In the genomic region with DNA sequence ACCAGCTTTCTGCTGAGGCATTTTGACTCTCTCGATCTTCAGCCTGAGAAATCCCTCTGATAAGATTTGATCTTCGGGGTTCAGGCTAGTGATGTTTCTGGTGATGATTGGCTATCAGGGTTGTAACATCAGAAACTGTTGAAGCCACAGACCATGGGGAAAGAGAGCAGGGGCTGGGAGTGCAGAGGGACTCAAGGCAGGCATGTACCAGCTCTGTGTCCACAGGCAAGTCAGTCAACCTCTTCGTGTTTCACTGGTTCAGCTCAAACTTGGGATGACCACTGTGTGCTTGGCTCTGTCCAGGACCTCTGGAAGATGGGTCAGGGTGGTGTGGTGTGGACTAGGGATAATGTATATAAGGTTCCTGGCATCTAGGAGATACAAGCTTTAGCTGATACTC, we compare ENCODE assay signal across 1 cellular context.
TF ChIP-seq lines count a peak whose summit lies in the region.

No MANE protein-coding gene starts in this region.

TF ChIP-seq in H1, 55 proteins besides CTCF, POLR2A, EP300 and RAD21:
- no peak for TF ChIP-seq KDM4A (IDR thresholded peaks at IDR 0.05; ENCODE audit: low read depth, low read length, severe bottlenecking)
- TF ChIP-seq, protein P1, sequence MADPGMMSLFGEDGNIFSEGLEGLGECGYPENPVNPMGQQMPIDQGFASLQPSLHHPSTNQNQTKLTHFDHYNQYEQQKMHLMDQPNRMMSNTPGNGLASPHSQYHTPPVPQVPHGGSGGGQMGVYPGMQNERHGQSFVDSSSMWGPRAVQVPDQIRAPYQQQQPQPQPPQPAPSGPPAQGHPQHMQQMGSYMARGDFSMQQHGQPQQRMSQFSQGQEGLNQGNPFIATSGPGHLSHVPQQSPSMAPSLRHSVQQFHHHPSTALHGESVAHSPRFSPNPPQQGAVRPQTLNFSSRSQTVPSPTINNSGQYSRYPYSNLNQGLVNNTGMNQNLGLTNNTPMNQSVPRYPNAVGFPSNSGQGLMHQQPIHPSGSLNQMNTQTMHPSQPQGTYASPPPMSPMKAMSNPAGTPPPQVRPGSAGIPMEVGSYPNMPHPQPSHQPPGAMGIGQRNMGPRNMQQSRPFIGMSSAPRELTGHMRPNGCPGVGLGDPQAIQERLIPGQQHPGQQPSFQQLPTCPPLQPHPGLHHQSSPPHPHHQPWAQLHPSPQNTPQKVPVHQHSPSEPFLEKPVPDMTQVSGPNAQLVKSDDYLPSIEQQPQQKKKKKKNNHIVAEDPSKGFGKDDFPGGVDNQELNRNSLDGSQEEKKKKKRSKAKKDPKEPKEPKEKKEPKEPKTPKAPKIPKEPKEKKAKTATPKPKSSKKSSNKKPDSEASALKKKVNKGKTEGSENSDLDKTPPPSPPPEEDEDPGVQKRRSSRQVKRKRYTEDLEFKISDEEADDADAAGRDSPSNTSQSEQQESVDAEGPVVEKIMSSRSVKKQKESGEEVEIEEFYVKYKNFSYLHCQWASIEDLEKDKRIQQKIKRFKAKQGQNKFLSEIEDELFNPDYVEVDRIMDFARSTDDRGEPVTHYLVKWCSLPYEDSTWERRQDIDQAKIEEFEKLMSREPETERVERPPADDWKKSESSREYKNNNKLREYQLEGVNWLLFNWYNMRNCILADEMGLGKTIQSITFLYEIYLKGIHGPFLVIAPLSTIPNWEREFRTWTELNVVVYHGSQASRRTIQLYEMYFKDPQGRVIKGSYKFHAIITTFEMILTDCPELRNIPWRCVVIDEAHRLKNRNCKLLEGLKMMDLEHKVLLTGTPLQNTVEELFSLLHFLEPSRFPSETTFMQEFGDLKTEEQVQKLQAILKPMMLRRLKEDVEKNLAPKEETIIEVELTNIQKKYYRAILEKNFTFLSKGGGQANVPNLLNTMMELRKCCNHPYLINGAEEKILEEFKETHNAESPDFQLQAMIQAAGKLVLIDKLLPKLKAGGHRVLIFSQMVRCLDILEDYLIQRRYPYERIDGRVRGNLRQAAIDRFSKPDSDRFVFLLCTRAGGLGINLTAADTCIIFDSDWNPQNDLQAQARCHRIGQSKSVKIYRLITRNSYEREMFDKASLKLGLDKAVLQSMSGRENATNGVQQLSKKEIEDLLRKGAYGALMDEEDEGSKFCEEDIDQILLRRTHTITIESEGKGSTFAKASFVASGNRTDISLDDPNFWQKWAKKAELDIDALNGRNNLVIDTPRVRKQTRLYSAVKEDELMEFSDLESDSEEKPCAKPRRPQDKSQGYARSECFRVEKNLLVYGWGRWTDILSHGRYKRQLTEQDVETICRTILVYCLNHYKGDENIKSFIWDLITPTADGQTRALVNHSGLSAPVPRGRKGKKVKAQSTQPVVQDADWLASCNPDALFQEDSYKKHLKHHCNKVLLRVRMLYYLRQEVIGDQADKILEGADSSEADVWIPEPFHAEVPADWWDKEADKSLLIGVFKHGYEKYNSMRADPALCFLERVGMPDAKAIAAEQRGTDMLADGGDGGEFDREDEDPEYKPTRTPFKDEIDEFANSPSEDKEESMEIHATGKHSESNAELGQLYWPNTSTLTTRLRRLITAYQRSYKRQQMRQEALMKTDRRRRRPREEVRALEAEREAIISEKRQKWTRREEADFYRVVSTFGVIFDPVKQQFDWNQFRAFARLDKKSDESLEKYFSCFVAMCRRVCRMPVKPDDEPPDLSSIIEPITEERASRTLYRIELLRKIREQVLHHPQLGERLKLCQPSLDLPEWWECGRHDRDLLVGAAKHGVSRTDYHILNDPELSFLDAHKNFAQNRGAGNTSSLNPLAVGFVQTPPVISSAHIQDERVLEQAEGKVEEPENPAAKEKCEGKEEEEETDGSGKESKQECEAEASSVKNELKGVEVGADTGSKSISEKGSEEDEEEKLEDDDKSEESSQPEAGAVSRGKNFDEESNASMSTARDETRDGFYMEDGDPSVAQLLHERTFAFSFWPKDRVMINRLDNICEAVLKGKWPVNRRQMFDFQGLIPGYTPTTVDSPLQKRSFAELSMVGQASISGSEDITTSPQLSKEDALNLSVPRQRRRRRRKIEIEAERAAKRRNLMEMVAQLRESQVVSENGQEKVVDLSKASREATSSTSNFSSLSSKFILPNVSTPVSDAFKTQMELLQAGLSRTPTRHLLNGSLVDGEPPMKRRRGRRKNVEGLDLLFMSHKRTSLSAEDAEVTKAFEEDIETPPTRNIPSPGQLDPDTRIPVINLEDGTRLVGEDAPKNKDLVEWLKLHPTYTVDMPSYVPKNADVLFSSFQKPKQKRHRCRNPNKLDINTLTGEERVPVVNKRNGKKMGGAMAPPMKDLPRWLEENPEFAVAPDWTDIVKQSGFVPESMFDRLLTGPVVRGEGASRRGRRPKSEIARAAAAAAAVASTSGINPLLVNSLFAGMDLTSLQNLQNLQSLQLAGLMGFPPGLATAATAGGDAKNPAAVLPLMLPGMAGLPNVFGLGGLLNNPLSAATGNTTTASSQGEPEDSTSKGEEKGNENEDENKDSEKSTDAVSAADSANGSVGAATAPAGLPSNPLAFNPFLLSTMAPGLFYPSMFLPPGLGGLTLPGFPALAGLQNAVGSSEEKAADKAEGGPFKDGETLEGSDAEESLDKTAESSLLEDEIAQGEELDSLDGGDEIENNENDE (IDR thresholded peaks at IDR 0.05; ENCODE audit: insufficient replicate concordance, low read length) = no peak
- TF ChIP-seq, protein P2, sequence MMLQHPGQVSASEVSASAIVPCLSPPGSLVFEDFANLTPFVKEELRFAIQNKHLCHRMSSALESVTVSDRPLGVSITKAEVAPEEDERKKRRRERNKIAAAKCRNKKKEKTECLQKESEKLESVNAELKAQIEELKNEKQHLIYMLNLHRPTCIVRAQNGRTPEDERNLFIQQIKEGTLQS (IDR thresholded peaks at IDR 0.05; ENCODE audit: insufficient read depth, low read depth, low read length) = no peak
- TF ChIP-seq SIN3A (conservative IDR thresholded peaks at IDR 0.05 in 1 of 2, IDR thresholded peaks at IDR 0.05 in 1 of 2; ENCODE audit: low read depth in 1 of 2, low read length in 2 of 2) = no peak
- TF ChIP-seq NRF1 (IDR thresholded peaks at IDR 0.05; ENCODE audit: low read depth, low read length) = no peak
- TF ChIP-seq SP1 (IDR thresholded peaks at IDR 0.05; ENCODE audit: low read depth, low read length) = no peak
- no peak for TF ChIP-seq RNF2 (IDR thresholded peaks at IDR 0.05; ENCODE audit: borderline replicate concordance, low read depth, low read length, missing control alignments, poor library complexity, severe bottlenecking)
- no peak for TF ChIP-seq TAF7 (optimal IDR thresholded peaks at IDR 0.05; ENCODE audit: borderline replicate concordance, low read depth, low read length)
- no peak for TF ChIP-seq SUZ12 (IDR thresholded peaks at IDR 0.05; ENCODE audit: low read length)
- TF ChIP-seq CEBPB (IDR thresholded peaks at IDR 0.05; ENCODE audit: low read depth, low read length) = no peak
- no peak for TF ChIP-seq MAFK (IDR thresholded peaks at IDR 0.05; ENCODE audit: low read depth, low read length)
- no peak for TF ChIP-seq TEAD4 (IDR thresholded peaks at IDR 0.05; ENCODE audit: low read depth, low read length)
- TF ChIP-seq CTBP2 (IDR thresholded peaks at IDR 0.05; ENCODE audit: borderline replicate concordance, insufficient read depth, insufficient read length, low read length) = no peak
- TF ChIP-seq POLR2AphosphoS5 (IDR thresholded peaks at IDR 0.05; ENCODE audit: low read depth, low read length) = no peak
- TF ChIP-seq POU5F1 (IDR thresholded peaks at IDR 0.05; ENCODE audit: low read depth, low read length) = no peak
- TF ChIP-seq TAF1 (IDR thresholded peaks at IDR 0.05; ENCODE audit: low read depth, low read length) = no peak
- TF ChIP-seq SIRT6 (IDR thresholded peaks at IDR 0.05; ENCODE audit: low read length) = no peak
